In genomic region chr15:29822685-29823459, GRCh38 we compare ENCODE assay signal across 8 cellular contexts. TPM values are rescaled to one million over a fixed set of nuclear protein-coding genes. Genes with fewer than 3 reads are reported as not detected.
DNase-seq lines count a peak whose midpoint lies in the region; ATAC-seq and TF ChIP-seq lines count a peak whose summit lies in the region.

No MANE protein-coding gene starts in this region.

- peak overlapping the region; percentile 75 to 94 (median 84) for H3K4me3 Mint-ChIP-seq in brain

- H3K4me3 ChIP-seq in MG63 (peak overlapping the region; percentile 66), iPS-20b (ENCODE audit: low read length) (peak overlapping the region; percentile 96)

- H3K9me3 ChIP-seq in MG63, result no peaks in the 10 kb centered on the region
- H3K9me3 ChIP-seq in iPS-20b (ENCODE audit: insufficient read depth, low read depth, low read length), result no peaks in the 10 kb centered on the region

- H3K4me1 ChIP-seq in iPS-20b (ENCODE audit: insufficient read depth, low read length), result peaks cover 6% of the 10 kb centered on the region; the same call in 1 of the 2 replicates

- peak overlapping the region; percentile 13 to 96 (median 78) for H3K27ac Mint-ChIP-seq in brain

- intact Hi-C loops in sciatic nerve (cut with DNase I), result no loop called here

- DNase-seq in DMS53 treated with DMSO at 0.1 percent for 48 hours (lab: John Stamatoyannopoulos, UW; ENCODE audit: unreplicated experiment) (peak; percentile 58), MG63 (peak; percentile 79), sciatic nerve (ENCODE audit: low spot score) (peak; percentile 80), GM19240 (ENCODE audit: insufficient read length, low spot score) (no peak)

- peak; percentile 72 for ATAC-seq in sciatic nerve
- no peak for ATAC-seq in GM21825 (IDR thresholded peaks at IDR 0.05; ENCODE audit: unreplicated experiment)
- ATAC-seq in GM18873 (IDR thresholded peaks at IDR 0.05; ENCODE audit: low FRiP score, unreplicated experiment), result no peak

- H3K36me3 Mint-ChIP-seq in brain, result peaks cover 12% of the 10 kb centered on the region

- no peaks in the 10 kb centered on the region for H3K36me3 ChIP-seq in MG63
- H3K36me3 ChIP-seq in iPS-20b (ENCODE audit: insufficient read depth, low read depth, low read length), result no peaks in the 10 kb centered on the region

- peaks cover 0 to 5% (median 4%) of the 10 kb centered on the region in 5 experiments for H3K9me3 Mint-ChIP-seq in brain

- H3K9ac ChIP-seq in iPS-20b (ENCODE audit: low read depth, low read length), result peak overlapping the region; percentile 80; the same call in 1 of the 2 replicates

- H3K27me3 Mint-ChIP-seq in brain, result peaks cover 9% of the 10 kb centered on the region

- H3K27ac ChIP-seq in iPS-20b (ENCODE audit: low read length), result no peak overlapping the region

- no peak for TF ChIP-seq CTCF in brain (conservative IDR thresholded peaks at IDR 0.05)

- H3K27me3 ChIP-seq in MG63, result no peaks in the 10 kb centered on the region
- peaks cover 11% of the 10 kb centered on the region; the same call in 1 of the 2 replicates for H3K27me3 ChIP-seq in iPS-20b (ENCODE audit: insufficient read depth, low read length)

- H3K4me1 Mint-ChIP-seq in brain, result peaks cover 31% of the 10 kb centered on the region

RNA-seq across cellular contexts. Expression of gene TJP1, which starts 0.6 kb away (rescaled TPM):
- 49.1 and 56.9 TPM in 2 replicates for total RNA-seq in MG63 (2014; rRNA removed; shearing (Covaris generic); ENCODE audit: low replicate concordance)
- polyA plus RNA-seq in brain (ENCODE audit: insufficient read depth, low read depth, low replicate concordance), result 27.9 TPM
- total RNA-seq in sciatic nerve, result 465 TPM
